Comparison of ENCODE assay signal across 8 cellular contexts in genomic region chr1:1919304-1920056, GRCh38. TPM values are rescaled to one million over a fixed set of nuclear protein-coding genes. Genes with fewer than 3 reads are reported as not detected.
DNase-seq lines count a peak whose midpoint lies in the region; ATAC-seq and TF ChIP-seq lines count a peak whose summit lies in the region.

No MANE protein-coding gene starts in this region.

- no peak for TF ChIP-seq CTCF in BE2C (IDR thresholded peaks at IDR 0.05; ENCODE audit: low read depth, low read length)
- TF ChIP-seq CTCF in coronary artery (IDR thresholded peaks at IDR 0.05) = no peak

- H3K36me3 ChIP-seq in BE2C = no peaks in the 10 kb centered on the region

- H3K27ac ChIP-seq in coronary artery = peak overlapping the region in 1 of 2 donors; percentile 50

- no peaks in the 10 kb centered on the region for H3K27me3 ChIP-seq in BE2C

- no peaks in the 10 kb centered on the region for H3K9me3 ChIP-seq in BE2C

- DNase-seq in BE2C = peak; percentile 100
- DNase-seq in GM19238 (ENCODE audit: insufficient read length, low spot score) = peak; percentile 100
- DNase-seq in NCI-H460 (ENCODE audit: extremely low read depth, low read depth) = peak; percentile 95
- DNase-seq in activated CD4-positive, alpha-beta T cell treated with anti-CD3 and anti-CD28 coated beads for 4 hours = peak; percentile 100
- DNase-seq in coronary artery (ENCODE audit: low spot score) = peak; percentile 97
- peak; percentile 99 for DNase-seq in left kidney (ENCODE audit: low read depth, low spot score)
- DNase-seq in stimulated activated CD4-positive, alpha-beta T cell treated with anti-CD3 and anti-CD28 coated beads, Interleukin-1b, Interleukin-23, amount 100 ng/mL, for 48 hours = peak; percentile 99

- no peaks in the 10 kb centered on the region for H3K4me1 ChIP-seq in BE2C

- ATAC-seq in HG03432 (IDR thresholded peaks at IDR 0.05; ENCODE audit: unreplicated experiment) = peak; percentile 74

- peak overlapping the region; percentile 51 for H3K4me3 ChIP-seq in BE2C (ENCODE audit: low read depth, low read length)
- H3K4me3 ChIP-seq in coronary artery = peak overlapping the region; percentile 77

RNA-seq across cellular contexts. Expression of gene TMEM52, which starts 0.4 kb away (rescaled TPM):
- 1.0 TPM for polyA plus RNA-seq in BE2C (2012; ENCODE audit: insufficient read depth, insufficient read length, low read depth)
- 2.8 and 3.6 TPM in 2 replicates for total RNA-seq in NCI-H460 (2014; rRNA removed; shearing (Covaris generic))
- polyA plus RNA-seq in NCI-H460 (2014; cell fraction: nucleus; rRNA removed) = 16.1 and 16.2 TPM in 2 replicates

RNA-seq across cellular contexts. Expression of gene CALML6, which starts 4.4 kb away (rescaled TPM):
- polyA plus RNA-seq in BE2C (2012; ENCODE audit: insufficient read depth, insufficient read length, low read depth) = 0.39 TPM
- total RNA-seq in NCI-H460 (2014; rRNA removed; shearing (Covaris generic)) = 0.12 and 0.77 TPM in 2 replicates
- 3.1 TPM in 2 replicates for polyA plus RNA-seq in NCI-H460 (2014; cell fraction: nucleus; rRNA removed)

RNA-seq across cellular contexts. Expression of gene GNB1, which starts 28.6 kb away (rescaled TPM):
- 688 TPM for polyA plus RNA-seq in BE2C (2012; ENCODE audit: insufficient read depth, insufficient read length, low read depth)
- 87.5 and 89.2 TPM in 2 replicates for total RNA-seq in NCI-H460 (2014; rRNA removed; shearing (Covaris generic))
- polyA plus RNA-seq in NCI-H460 (2014; cell fraction: nucleus; rRNA removed) = 42.0 and 67.7 TPM in 2 replicates
